Comparison of ENCODE assay signal across 9 cellular contexts in the genomic region with DNA sequence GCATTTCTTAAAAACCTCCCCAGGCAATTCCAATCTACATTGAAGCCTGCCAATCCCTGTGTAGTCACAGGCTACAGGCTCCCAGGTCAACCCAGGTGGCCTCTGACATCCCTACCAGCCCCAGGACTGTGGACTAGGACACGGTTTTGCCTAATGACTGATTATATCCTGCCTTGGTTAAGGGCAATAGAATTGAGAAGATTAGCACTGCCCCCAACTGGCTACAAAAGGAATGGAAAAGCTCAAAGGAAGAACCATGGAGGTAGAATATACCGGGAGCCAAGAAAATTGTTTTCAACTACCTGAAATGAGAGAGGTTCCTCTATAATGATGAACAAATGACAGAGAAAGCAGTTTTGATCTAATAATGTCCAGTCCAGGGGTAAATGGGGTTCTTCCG.
DNase-seq lines count a peak whose midpoint lies in the region; ATAC-seq and TF ChIP-seq lines count a peak whose summit lies in the region.
"Had no signal": no experiment of that assay in that cellular context is flagged by ENCODE, and none has a peak within 500 bp of the region (broad histone marks: within the 10 kb centered on the region; RNA-seq: fewer than 3 reads in every experiment).

No MANE protein-coding gene starts in this region.

- H3K36me3 ChIP-seq in body of pancreas (replicated peaks in 1 of 2; ENCODE audit: insufficient read depth in 1 of 2, low read depth in 2 of 2) (no peaks in the 10 kb centered on the region), osteoblast (ENCODE audit: insufficient read depth, low read length) (no peaks in the 10 kb centered on the region), colonic mucosa (no peaks in the 10 kb centered on the region)

- H3K27ac ChIP-seq in body of pancreas (no peak overlapping the region), osteoblast (ENCODE audit: low read depth, low read length) (no peak overlapping the region), colonic mucosa (no peak overlapping the region)

- 48 to 56% methylated on average over 3 of the region's 3 CpGs for WGBS in body of pancreas, 2 donors

- no peak for TF ChIP-seq POLR2A in body of pancreas (IDR thresholded peaks at IDR 0.05)

- H3K4me2 ChIP-seq in osteoblast (ENCODE audit: insufficient read depth, low read length): no peak overlapping the region

- POLR2A ChIA-PET in GM10248 (lab: Yijun Ruan, JAX): no interaction called here

- peak; percentile 55 for ATAC-seq in body of pancreas

- H3K4me3 ChIP-seq in body of pancreas (no peak overlapping the region), osteoblast (ENCODE audit: insufficient read depth, low read length) (no peak overlapping the region), colonic mucosa (no peak overlapping the region)

- H3K4me1 ChIP-seq in body of pancreas: peaks cover 9% of the 10 kb centered on the region
- H3K4me1 ChIP-seq in osteoblast (ENCODE audit: insufficient read depth, low read length): no peaks in the 10 kb centered on the region
- H3K4me1 ChIP-seq in colonic mucosa: no peaks in the 10 kb centered on the region

- no peaks in the 10 kb centered on the region for H4K20me1 ChIP-seq in osteoblast (ENCODE audit: insufficient read depth, low read length)

- no peak overlapping the region for H3K9ac ChIP-seq in colonic mucosa (ENCODE audit: low read depth in 2 of 2, low read length in 2 of 2)

- TF ChIP-seq CTCF in GM10248 (IDR thresholded peaks at IDR 0.05; ENCODE audit: control extremely low read depth, extremely low read depth, low read depth, missing control alignments) (peak; percentile 45), body of pancreas (IDR thresholded peaks at IDR 0.05) (peak; percentile 25 to 64 (median 55)), osteoblast (IDR thresholded peaks at IDR 0.05; ENCODE audit: extremely low read depth, low read depth, low read length) (peak; percentile 34), colonic mucosa (IDR thresholded peaks at IDR 0.05) (no peak)

- H3K27me3 ChIP-seq in body of pancreas: no peaks in the 10 kb centered on the region
- H3K27me3 ChIP-seq in osteoblast (ENCODE audit: insufficient read depth, low read length): no peaks in the 10 kb centered on the region
- no peaks in the 10 kb centered on the region for H3K27me3 ChIP-seq in colonic mucosa

- DNase-seq in GM10248 (ENCODE audit: extremely low spot score) (no peak), HT-29 (ENCODE audit: low spot score) (peak; percentile 6), body of pancreas (peak in 3 of 4 donors; percentile 23 to 35 (median 24)), osteoblast (ENCODE audit: insufficient read length, low spot score, missing footprints) (no peak), superior temporal gyrus (ENCODE audit: extremely low spot score) (no peak), colonic mucosa (no peak), T1000 (lab: John Stamatoyannopoulos, UW) (no peak), HuH-7 (ENCODE audit: low spot score) (no peak)
- DNase-seq: NCI-H1048 had no signal

- CTCF ChIA-PET in GM10248 (lab: Yijun Ruan, JAX): interaction anchor here (1.0 to 3.0 kb wide), 8 partner anchors 11 to 961 kb away, joined by 3 to 24 read pairs (median 5); no protein-coding TSS in a partner anchor

- H2AFZ ChIP-seq in osteoblast (ENCODE audit: low read length): no peak overlapping the region

- no peaks in the 10 kb centered on the region for H3K79me2 ChIP-seq in osteoblast (ENCODE audit: insufficient read depth, low read length)

- intact Hi-C loops in body of pancreas (cut with DNase I): no loop called here
- intact Hi-C loops in colonic mucosa (cut with DNase I): loop anchor here (10.0 kb wide), 1 partner anchor 280 kb away; no protein-coding TSS in a partner anchor

- H3K9me3 ChIP-seq in body of pancreas: peaks cover 0 to 6% (median 0%) of the 10 kb centered on the region in 3 donors
- H3K9me3 ChIP-seq in osteoblast (ENCODE audit: low read depth, low read length): no peaks in the 10 kb centered on the region
- no peaks in the 10 kb centered on the region for H3K9me3 ChIP-seq in colonic mucosa

Comparison
In these comparisons a context has a peak if more than half of its experiments do, and no peak if none do; other contexts are left out.
1. DNase-seq: peak in HT-29 (single experiment) and body of pancreas (3 of 4); none in GM10248 (single experiment), osteoblast (single experiment), superior temporal gyrus (single experiment), colonic mucosa (single experiment), T1000 (single experiment) and HuH-7 (single experiment).